ENCODE assay signal across 8 cellular contexts in the genomic region with DNA sequence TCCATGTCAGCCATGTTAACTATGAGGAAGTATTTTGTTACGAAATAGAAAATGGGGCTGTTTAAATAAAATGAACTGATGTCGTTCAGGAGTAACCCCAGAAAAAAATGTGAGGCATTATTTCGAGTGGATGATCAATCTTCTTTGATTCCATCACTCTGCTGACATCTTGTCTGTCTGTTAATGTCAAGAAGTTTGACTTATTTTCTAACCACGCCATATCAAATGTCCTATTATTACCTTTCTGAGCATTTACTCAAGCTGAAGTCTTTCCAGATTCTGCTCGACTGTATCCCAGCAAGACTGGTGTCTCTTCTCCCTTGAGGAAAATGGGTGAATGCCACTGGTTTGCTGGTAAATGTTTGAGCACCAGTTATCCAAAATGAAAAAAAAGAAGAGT.
"Had no signal": no experiment of that assay in that cellular context is flagged by ENCODE, and none has a peak within 500 bp of the region (broad histone marks: within the 10 kb centered on the region; RNA-seq: fewer than 3 reads in every experiment).

No MANE protein-coding gene starts in this region.

- DNase-seq: H9, HCEC 1CT, KBM-7 had no signal

- FAIRE-seq: H1, H54, HepG2 had no signal

- H3K4me3 ChIP-seq: GM23338 had no signal

- ATAC-seq: GM23338, HepG2 had no signal

- H3K27ac ChIP-seq: HL-60 had no signal
